In the genomic region with DNA sequence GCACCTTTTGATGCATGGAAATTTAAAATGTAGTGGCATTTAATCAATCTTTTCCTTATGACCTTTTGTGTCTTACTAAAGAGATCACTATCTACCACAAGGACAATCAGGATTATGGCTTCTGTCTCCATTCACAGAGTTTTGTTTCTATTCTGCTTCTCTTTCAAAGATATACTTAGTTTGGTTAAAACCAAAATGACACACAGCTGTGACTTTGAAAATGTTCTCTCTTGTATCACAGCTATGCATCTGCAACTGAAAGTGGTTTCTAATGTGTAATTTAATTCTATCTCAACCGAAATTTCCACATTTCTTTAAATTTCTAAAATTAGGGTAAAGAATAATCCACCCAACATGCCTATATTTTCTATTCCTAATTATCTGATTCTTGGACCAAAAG, we compare ENCODE assay signal across 19 cellular contexts. TPM values are rescaled to one million over a fixed set of nuclear protein-coding genes. Genes with fewer than 3 reads are reported as not detected.
DNase-seq lines count a peak whose midpoint lies in the region; ATAC-seq and TF ChIP-seq lines count a peak whose summit lies in the region.
"Had no signal": no experiment of that assay in that cellular context is flagged by ENCODE, and none has a peak within 500 bp of the region (broad histone marks: within the 10 kb centered on the region; RNA-seq: fewer than 3 reads in every experiment).

No MANE protein-coding gene starts in this region.

- WGBS in stomach, 5 donors, result 83 to 89% (median 86%) methylated on average over 1 of the region's 1 CpG

- no peaks in the 10 kb centered on the region for H3K27me3 ChIP-seq in stomach
- H3K27me3 ChIP-seq: body of pancreas, heart right ventricle, right atrium auricular region, thyroid gland had no signal

- H3K36me3 ChIP-seq in stomach, result peaks cover 3 to 83% (median 70%) of the 10 kb centered on the region in 4 donors

- TF ChIP-seq EP300 in stomach (IDR thresholded peaks at IDR 0.05), result no peak

- intact Hi-C loops in stomach (cut with DNase I; ENCODE audit: low total_unique reads), result no loop called here

- peaks cover 81% of the 10 kb centered on the region for H3K36me3 Mint-ChIP-seq in nephron progenitor cell (ENCODE audit: low read depth)
- H3K36me3 Mint-ChIP-seq in activated naive CD8-positive, alpha-beta T cell treated with anti-CD3 and anti-CD28 coated beads, Interleukin-2, amount 50 U/mL, for 24 hours (ENCODE audit: low read depth), result peaks cover 31% of the 10 kb centered on the region

- no peak overlapping the region for H3K4me3 Mint-ChIP-seq in nephron progenitor cell
- no peak overlapping the region for H3K4me3 Mint-ChIP-seq in activated naive CD8-positive, alpha-beta T cell treated with anti-CD3 and anti-CD28 coated beads, Interleukin-2, amount 50 U/mL, for 24 hours
- H3K4me3 Mint-ChIP-seq: activated naive CD4-positive, alpha-beta T cell treated with anti-CD3 and anti-CD28 coated beads, Interleukin-2, amount 10 ng/mL, durations not matched to agents 7 days and 5 days; CD8-positive, alpha-beta T cell; mesothelial cell of epicardium had no signal

- H3K4me1 ChIP-seq in stomach, result no peaks in the 10 kb centered on the region
- H3K4me1 ChIP-seq: body of pancreas, heart right ventricle, right atrium auricular region, thyroid gland had no signal

- no peaks in the 10 kb centered on the region for H3K9me3 ChIP-seq in stomach
- H3K9me3 ChIP-seq: body of pancreas, heart right ventricle, right atrium auricular region, thyroid gland had no signal

- no peaks in the 10 kb centered on the region for H3K9me3 Mint-ChIP-seq in nephron progenitor cell
- no peaks in the 10 kb centered on the region for H3K9me3 Mint-ChIP-seq in activated naive CD8-positive, alpha-beta T cell treated with anti-CD3 and anti-CD28 coated beads, Interleukin-2, amount 50 U/mL, for 24 hours
- H3K9me3 Mint-ChIP-seq: CD8-positive, alpha-beta T cell had no signal

- no peak for TF ChIP-seq CTCF in GM13977 (IDR thresholded peaks at IDR 0.05; ENCODE audit: extremely low read depth, insufficient read depth, missing control alignments)
- no peak for TF ChIP-seq CTCF in nephron progenitor cell (IDR thresholded peaks at IDR 0.05)
- TF ChIP-seq CTCF in stomach (IDR thresholded peaks at IDR 0.05), result no peak

- in situ Hi-C loops in GM13977 (cut with MboI; ENCODE audit: low pct_unique_long_range_greater_than_20kb, low sequenced_read_pairs, unreplicated experiment), result no loop called here

- no peak overlapping the region for H3K27ac Mint-ChIP-seq in nephron progenitor cell
- H3K27ac Mint-ChIP-seq in activated naive CD8-positive, alpha-beta T cell treated with anti-CD3 and anti-CD28 coated beads, Interleukin-2, amount 50 U/mL, for 24 hours, result no peak overlapping the region
- H3K27ac Mint-ChIP-seq: activated naive CD4-positive, alpha-beta T cell treated with anti-CD3 and anti-CD28 coated beads, Interleukin-2, amount 10 ng/mL, durations not matched to agents 7 days and 5 days; CD8-positive, alpha-beta T cell; mesothelial cell of epicardium had no signal

- no peaks in the 10 kb centered on the region for H3K27me3 Mint-ChIP-seq in nephron progenitor cell (ENCODE audit: low read depth, poor library complexity)
- no peaks in the 10 kb centered on the region for H3K27me3 Mint-ChIP-seq in activated naive CD8-positive, alpha-beta T cell treated with anti-CD3 and anti-CD28 coated beads, Interleukin-2, amount 50 U/mL, for 24 hours
- H3K27me3 Mint-ChIP-seq: activated naive CD4-positive, alpha-beta T cell treated with anti-CD3 and anti-CD28 coated beads, Interleukin-2, amount 10 ng/mL, durations not matched to agents 7 days and 5 days had no signal

- H3K4me3 ChIP-seq in stomach, result no peak overlapping the region
- H3K4me3 ChIP-seq: body of pancreas, heart right ventricle, right atrium auricular region, thyroid gland had no signal

- no peak for TF ChIP-seq POLR2A in stomach (IDR thresholded peaks at IDR 0.05)

- no peak overlapping the region for H3K27ac ChIP-seq in stomach
- H3K27ac ChIP-seq: body of pancreas, heart right ventricle, right atrium auricular region, thyroid gland, WERI-Rb-1 had no signal

- H3K4me1 Mint-ChIP-seq in nephron progenitor cell, result no peaks in the 10 kb centered on the region
- H3K4me1 Mint-ChIP-seq in activated naive CD8-positive, alpha-beta T cell treated with anti-CD3 and anti-CD28 coated beads, Interleukin-2, amount 50 U/mL, for 24 hours, result peaks cover 2% of the 10 kb centered on the region
- H3K4me1 Mint-ChIP-seq: activated naive CD4-positive, alpha-beta T cell treated with anti-CD3 and anti-CD28 coated beads, Interleukin-2, amount 10 ng/mL, durations not matched to agents 7 days and 5 days; mesothelial cell of epicardium had no signal

- DNase-seq in GM13977 (ENCODE audit: low spot score), result peak; percentile 21
- DNase-seq in nephron progenitor cell, result no peak
- DNase-seq in activated naive CD8-positive, alpha-beta T cell treated with anti-CD3 and anti-CD28 coated beads, Interleukin-2, amount 50 U/mL, for 24 hours, result no peak
- DNase-seq in stomach, result no peak
- no peak for DNase-seq in NCI-H510A (lab: John Stamatoyannopoulos, UW)
- DNase-seq: activated naive CD4-positive, alpha-beta T cell treated with anti-CD3 and anti-CD28 coated beads, Interleukin-2, amount 10 ng/mL, durations not matched to agents 7 days and 5 days; body of pancreas; CD8-positive, alpha-beta T cell; dermis blood vessel endothelial cell; heart right ventricle; NCI-H2171; WERI-Rb-1 had no signal

- ATAC-seq in GM19468 (IDR thresholded peaks at IDR 0.05; ENCODE audit: extremely low read depth, unreplicated experiment), result peak; percentile 67
- ATAC-seq in HG02678 (IDR thresholded peaks at IDR 0.05; ENCODE audit: unreplicated experiment), result peak; percentile 86
- peak; percentile 85 for ATAC-seq in HG03442 (IDR thresholded peaks at IDR 0.05; ENCODE audit: unreplicated experiment)
- ATAC-seq in activated naive CD8-positive, alpha-beta T cell treated with anti-CD3 and anti-CD28 coated beads, Interleukin-2, amount 50 U/mL, for 24 hours, result no peak
- ATAC-seq: body of pancreas; CD8-positive, alpha-beta T cell; esophagus mucosa; heart right ventricle had no signal

RNA-seq across cellular contexts. Expression of a gene that starts 27.7 kb away (rescaled TPM):
- total RNA-seq in stomach, result 10 to 100 TPM in 4 of 5 donors, 1 to 10 TPM in 1; 9.8 to 61.6 (median 45.5) TPM
- 1 to 10 TPM; 3.4 to 4.4 (median 4.2) TPM for polyA plus RNA-seq in stomach
